Comparison of ENCODE assay signal across 19 cellular contexts in genomic region chr20:48406462-48407235, GRCh38.
DNase-seq lines count a peak whose midpoint lies in the region; ATAC-seq and TF ChIP-seq lines count a peak whose summit lies in the region.
"Had no signal": no experiment of that assay in that cellular context is flagged by ENCODE, and none has a peak within 500 bp of the region (broad histone marks: within the 10 kb centered on the region; RNA-seq: fewer than 3 reads in every experiment).

No MANE protein-coding gene starts in this region.

- DNase-seq in stimulated activated CD4-positive, alpha-beta T cell treated with anti-CD3 and anti-CD28 coated beads, Interleukin-1b, Interleukin-23, amount 100 ng/mL, for 48 hours, result peak; percentile 39
- DNase-seq in stimulated activated CD4-positive, alpha-beta T cell treated with anti-CD3 and anti-CD28 coated beads, Interleukin-4, amount 100 ng/mL, for 24 hours, result no peak
- DNase-seq in SK-N-MC (ENCODE audit: low read depth, low spot score), result no peak
- DNase-seq in hippocampal formation (lab: John Stamatoyannopoulos, UW), result peak; percentile 2 to 8
- no peak for DNase-seq in aorta
- no peak for DNase-seq in erythroblast (lab: John Stamatoyannopoulos, UW)
- no peak for DNase-seq in NCI-H146 (lab: John Stamatoyannopoulos, UW)
- DNase-seq: activated CD8-positive, alpha-beta memory T cell treated with anti-CD3 and anti-CD28 coated beads, Interleukin-2, amount 50 U/mL, for 48 hours; gastrocnemius medialis; immature natural killer cell; natural killer cell; NCI-H1694 treated with DMSO at 0.1 percent for 48 hours; NCI-H510A treated with DMSO at 0.1 percent for 48 hours; OCI-M1; SW 1271; trophoblast cell; WERI-Rb-1 had no signal

- H3K4me3 ChIP-seq in SK-N-MC (no peak overlapping the region), aorta (ENCODE audit: low read length in 2 of 2) (no peak overlapping the region)
- H3K4me3 ChIP-seq: BLaER1 treated with 17β-estradiol and CSF1 and Interleukin-3, amounts not matched to agents 10 nM and 100 nM; gastrocnemius medialis had no signal

- intact Hi-C loops in aorta (cut with DNase I), result no loop called here

- H3K9me3 ChIP-seq in SK-N-MC (ENCODE audit: low read depth, low read length) (no peaks in the 10 kb centered on the region), aorta (ENCODE audit: control insufficient read depth, low read length) (no peaks in the 10 kb centered on the region)
- H3K9me3 ChIP-seq: BLaER1 treated with 17β-estradiol and CSF1 and Interleukin-3, amounts not matched to agents 10 nM and 100 nM; gastrocnemius medialis had no signal

- H3K9ac ChIP-seq in SK-N-MC (ENCODE audit: insufficient read length), result no peak overlapping the region
- H3K9ac ChIP-seq: BLaER1 treated with 17β-estradiol and CSF1 and Interleukin-3, amounts not matched to agents 10 nM and 100 nM had no signal

- H3K27ac ChIP-seq in SK-N-MC (peak overlapping the region; percentile 21; the same call in 1 of the 2 replicates), aorta (ENCODE audit: low read depth in 1 of 2, low read length in 2 of 2) (no peak overlapping the region)
- H3K27ac ChIP-seq: BLaER1 treated with 17β-estradiol and CSF1 and Interleukin-3, amounts not matched to agents 10 nM and 100 nM; gastrocnemius medialis; WERI-Rb-1 had no signal

- no peaks in the 10 kb centered on the region for H3K4me1 ChIP-seq in aorta (ENCODE audit: control insufficient read depth in 1 of 2, insufficient read depth in 2 of 2, low read length in 2 of 2)
- H3K4me1 ChIP-seq: gastrocnemius medialis had no signal

- 71 to 75% methylated on average over 10 of the region's 10 CpGs for WGBS in aorta, 2 donors

- ATAC-seq in aorta (ENCODE audit: low FRiP score) (peak; percentile 24), HG02798 (IDR thresholded peaks at IDR 0.05; ENCODE audit: poor library complexity, unreplicated experiment) (no peak)
- ATAC-seq: gastrocnemius medialis, natural killer cell had no signal

- no peaks in the 10 kb centered on the region for H3K36me3 ChIP-seq in SK-N-MC (ENCODE audit: insufficient read depth, low read length)
- H3K36me3 ChIP-seq in aorta (ENCODE audit: control insufficient read depth in 1 of 2, insufficient read depth in 2 of 2, low read length in 1 of 2), result no peaks in the 10 kb centered on the region
- H3K36me3 ChIP-seq: BLaER1 treated with 17β-estradiol and CSF1 and Interleukin-3, amounts not matched to agents 10 nM and 100 nM; gastrocnemius medialis; WERI-Rb-1 had no signal

- no peaks in the 10 kb centered on the region for H3K27me3 ChIP-seq in aorta (ENCODE audit: control insufficient read depth in 1 of 2, insufficient read depth in 2 of 2, low read length in 1 of 2)
- H3K27me3 ChIP-seq: BLaER1 treated with 17β-estradiol and CSF1 and Interleukin-3, amounts not matched to agents 10 nM and 100 nM had no signal

- TF ChIP-seq POLR2A in erythroblast (IDR thresholded peaks at IDR 0.05; ENCODE audit: low read length), result no peak

Comparison
In these comparisons a context has a peak if more than half of its experiments do, and no peak if none do; other contexts are left out.
1. DNase-seq: peak in stimulated activated CD4-positive, alpha-beta T cell treated with anti-CD3 and anti-CD28 coated beads, Interleukin-1b, Interleukin-23, amount 100 ng/mL, for 48 hours (single experiment) and hippocampal formation (2 of 2); none in stimulated activated CD4-positive, alpha-beta T cell treated with anti-CD3 and anti-CD28 coated beads, Interleukin-4, amount 100 ng/mL, for 24 hours (single experiment), SK-N-MC (single experiment), aorta (0 of 2), erythroblast (0 of 2) and NCI-H146 (single experiment).